20 cellular contexts compared by ENCODE assay signal in genomic region chr6:133769463-133769862, GRCh38.
DNase-seq lines count a peak whose midpoint lies in the region; ATAC-seq and TF ChIP-seq lines count a peak whose summit lies in the region.
"Had no signal": no experiment of that assay in that cellular context is flagged by ENCODE, and none has a peak within 500 bp of the region (broad histone marks: within the 10 kb centered on the region; RNA-seq: fewer than 3 reads in every experiment).

No MANE protein-coding gene starts in this region.

- no peak overlapping the region for H3K4me2 ChIP-seq in mesendoderm (ENCODE audit: low read length)

- no peaks in the 10 kb centered on the region for H3K36me3 ChIP-seq in mesendoderm (ENCODE audit: control insufficient read depth, insufficient read depth, low read length)
- H3K36me3 ChIP-seq: adrenal gland, vagina had no signal

- H3K56ac ChIP-seq in mesendoderm (ENCODE audit: low read length) = no peak overlapping the region

- H3K27me3 Mint-ChIP-seq in HFFc6 (ENCODE audit: insufficient read depth) = no peaks in the 10 kb centered on the region; the same call in 1 of the 2 replicates
- no peaks in the 10 kb centered on the region for H3K27me3 Mint-ChIP-seq in chondrocyte (ENCODE audit: low read depth)

- no peak for ATAC-seq in HG03095 (IDR thresholded peaks at IDR 0.05; ENCODE audit: unreplicated experiment)
- ATAC-seq in GM21528 (IDR thresholded peaks at IDR 0.05; ENCODE audit: low FRiP score, unreplicated experiment) = no peak
- ATAC-seq: activated CD4-positive, alpha-beta T cell treated with anti-CD3 and anti-CD28 coated beads for 36 hours; naive thymus-derived CD4-positive, alpha-beta T cell had no signal

- H4K5ac ChIP-seq in mesendoderm (ENCODE audit: low read length) = no peak overlapping the region

- no peaks in the 10 kb centered on the region for H3K27me3 ChIP-seq in mesendoderm (ENCODE audit: insufficient read depth, low read length, poor library complexity)
- H3K27me3 ChIP-seq: adrenal gland, vagina had no signal

- no peak overlapping the region for H3K18ac ChIP-seq in mesendoderm (ENCODE audit: low read length)

- no peak overlapping the region for H2BK120ac ChIP-seq in mesendoderm (ENCODE audit: low read depth, low read length)

- no peaks in the 10 kb centered on the region for H3K79me1 ChIP-seq in mesendoderm (ENCODE audit: low read length)

- H3K79me2 ChIP-seq in mesendoderm (ENCODE audit: control insufficient read depth, insufficient read depth, low read length) = no peaks in the 10 kb centered on the region

- H2BK15ac ChIP-seq in mesendoderm (replicated peaks; ENCODE audit: low read depth) = no peak overlapping the region

- no peaks in the 10 kb centered on the region for H3K4me1 ChIP-seq in mesendoderm (ENCODE audit: control insufficient read depth, low read depth, low read length)
- H3K4me1 ChIP-seq: adrenal gland, vagina had no signal

- H3K4me3 Mint-ChIP-seq in HFFc6 = no peak overlapping the region
- H3K4me3 Mint-ChIP-seq in chondrocyte (ENCODE audit: unreplicated experiment) = no peak overlapping the region
- H3K4me3 Mint-ChIP-seq: activated CD4-positive, alpha-beta T cell treated with anti-CD3 and anti-CD28 coated beads for 36 hours; naive thymus-derived CD4-positive, alpha-beta T cell; T-helper 1 cell treated with Interleukin-12 subunit alpha and Interleukin-12 subunit beta and Interleukin-4 antibody, amounts not matched to agents 30 μg/mL and 1 μg/mL, for 36 hours had no signal

- no peak overlapping the region for H3K27ac ChIP-seq in mesendoderm (ENCODE audit: low read depth, low read length)
- H3K27ac ChIP-seq: adrenal gland, SK-N-MC, vagina had no signal

- no peak overlapping the region for H4K8ac ChIP-seq in mesendoderm (ENCODE audit: low read depth, low read length)

- H3K9me3 Mint-ChIP-seq in HFFc6 = peaks cover 4% of the 10 kb centered on the region
- peaks cover 12% of the 10 kb centered on the region for H3K9me3 Mint-ChIP-seq in chondrocyte (ENCODE audit: low read depth)

- H3K27ac Mint-ChIP-seq in HFFc6 (peak overlapping the region; percentile 31; the same call in 1 of the 2 replicates), chondrocyte (ENCODE audit: unreplicated experiment) (peak overlapping the region; percentile 42)
- H3K27ac Mint-ChIP-seq: activated CD4-positive, alpha-beta T cell treated with anti-CD3 and anti-CD28 coated beads for 36 hours; naive thymus-derived CD4-positive, alpha-beta T cell; T-helper 1 cell treated with Interleukin-12 subunit alpha and Interleukin-12 subunit beta and Interleukin-4 antibody, amounts not matched to agents 30 μg/mL and 1 μg/mL, for 36 hours had no signal

- H3K4me3 ChIP-seq in mesendoderm (ENCODE audit: low read length) = no peak overlapping the region
- H3K4me3 ChIP-seq: adrenal gland, SK-N-MC, vagina had no signal

- no peak overlapping the region for H3K9ac ChIP-seq in mesendoderm (ENCODE audit: low read length)

- no CpG with 5 or more reads among the region's 1 CpG for WGBS in mesendoderm (ENCODE audit: extremely low coverage, insufficient coverage, low lambda C conversion rate)

- TF ChIP-seq CTCF in HFFc6 (IDR thresholded peaks at IDR 0.05) (no peak), chondrocyte (IDR thresholded peaks at IDR 0.05) (no peak)

- H3K4ac ChIP-seq in mesendoderm (ENCODE audit: low read depth, low read length) = no peak overlapping the region

- H3K36me3 Mint-ChIP-seq in HFFc6 (ENCODE audit: low read depth) = peaks cover 28% of the 10 kb centered on the region
- peaks cover 6% of the 10 kb centered on the region for H3K36me3 Mint-ChIP-seq in chondrocyte (ENCODE audit: low read depth)

- H3K23ac ChIP-seq in mesendoderm (ENCODE audit: low read length) = no peak overlapping the region

- no peak overlapping the region for H2BK5ac ChIP-seq in mesendoderm (ENCODE audit: low read length)

- peaks cover 57% of the 10 kb centered on the region for H3K4me1 Mint-ChIP-seq in HFFc6 (ENCODE audit: low read depth)
- H3K4me1 Mint-ChIP-seq in chondrocyte (ENCODE audit: low read depth) = peaks cover 33% of the 10 kb centered on the region

- DNase-seq in HFFc6 (no peak), chondrocyte (ENCODE audit: low spot score) (no peak), mesendoderm (peak; percentile 72), NOMO-1 (lab: John Stamatoyannopoulos, UW; ENCODE audit: unreplicated experiment in 2 of 2) (no peak), NCI-H1417 treated with DMSO at 0.1 percent for 48 hours (lab: John Stamatoyannopoulos, UW) (no peak)
- DNase-seq: activated CD4-positive, alpha-beta T cell treated with anti-CD3 and anti-CD28 coated beads for 36 hours; activated T-cell treated with anti-CD3 and anti-CD28 coated beads, Interleukin-2, amount 50 U/mL, for 1 hour; glutamatergic neuron; Karpas-422; mammary epithelial cell; naive thymus-derived CD4-positive, alpha-beta T cell; NCI-H187; NCI-H526 treated with DMSO at 0.1 percent for 48 hours; retina had no signal

- no peak overlapping the region for H2AK5ac ChIP-seq in mesendoderm (ENCODE audit: low read length)
